9 cellular contexts compared by ENCODE assay signal in genomic region chr5:158676642-158677489, GRCh38.
DNase-seq lines count a peak whose midpoint lies in the region; ATAC-seq and FAIRE-seq lines count a peak whose summit lies in the region.
"Had no signal": no experiment of that assay in that cellular context is flagged by ENCODE, and none has a peak within 500 bp of the region (broad histone marks: within the 10 kb centered on the region; RNA-seq: fewer than 3 reads in every experiment).

No MANE protein-coding gene starts in this region.

- peak overlapping the region; percentile 75 for H3K9ac ChIP-seq in BLaER1

- peak overlapping the region; percentile 81 for H3K27ac ChIP-seq in BLaER1

- peak overlapping the region; percentile 36 for H3K4me3 ChIP-seq in BLaER1

- ATAC-seq in GM18870 (IDR thresholded peaks at IDR 0.05; ENCODE audit: unreplicated experiment): no peak

- H3K9me3 ChIP-seq in BLaER1: peaks cover 32% of the 10 kb centered on the region

- peak; percentile 18 for FAIRE-seq in GM18507 (lab: Jason Lieb, UNC)

- no peaks in the 10 kb centered on the region for H3K27me3 ChIP-seq in BLaER1

- H3K4me1 ChIP-seq in BLaER1: peaks cover 74% of the 10 kb centered on the region

- DNase-seq in GM18507 (ENCODE audit: extremely low spot score, insufficient read length, low read depth) (no peak), NOMO-1 (lab: John Stamatoyannopoulos, UW; ENCODE audit: unreplicated experiment in 2 of 2) (peak; percentile 17 to 54), globus pallidus (ENCODE audit: low spot score) (peak; percentile 5), midbrain (lab: John Stamatoyannopoulos, UW) (no peak), pons (ENCODE audit: low spot score) (no peak), cerebellar cortex (ENCODE audit: low spot score) (no peak)
- DNase-seq: NCI-H345 had no signal

- peak overlapping the region; percentile 79 for H3K4me2 ChIP-seq in BLaER1

- peaks cover 8% of the 10 kb centered on the region; the same call in 1 of the 2 replicates for H3K36me3 ChIP-seq in BLaER1

- H4K20me1 ChIP-seq in BLaER1: no peaks in the 10 kb centered on the region

Comparison
In these comparisons a context has a peak if more than half of its experiments do, and no peak if none do; other contexts are left out.
1. DNase-seq: peak in NOMO-1 (2 of 2) and globus pallidus (single experiment); none in GM18507 (single experiment), midbrain (single experiment), pons (single experiment) and cerebellar cortex (single experiment).